13 cellular contexts compared by ENCODE assay signal in genomic region chr1:181140891-181141290, GRCh38. TPM values are rescaled to one million over a fixed set of nuclear protein-coding genes. Genes with fewer than 3 reads are reported as not detected.
DNase-seq lines count a peak whose midpoint lies in the region; ATAC-seq, FAIRE-seq and TF ChIP-seq lines count a peak whose summit lies in the region.
"Had no signal": no experiment of that assay in that cellular context is flagged by ENCODE, and none has a peak within 500 bp of the region (broad histone marks: within the 10 kb centered on the region; RNA-seq: fewer than 3 reads in every experiment).

No MANE protein-coding gene starts in this region.

- no peak overlapping the region for H3K4me2 ChIP-seq in IMR-90 (ENCODE audit: low read depth, low read length)

- BruUV-seq in IMR-90 (replicated peaks; lab: Mats Ljungman, UMichigan), result no TSS peak

- in situ Hi-C loops in IMR-90 (cut with MboI; ENCODE audit: low sequenced_read_pairs), result loop anchor here (5.0 to 10.0 kb wide), 3 partner anchors 104 to 506 kb away; partner anchors contain the start of gene XPR1

- no peak for ATAC-seq in IMR-90 (ENCODE audit: low read depth)
- peak; percentile 43 for ATAC-seq in activated naive CD8-positive, alpha-beta T cell treated with anti-CD3 and anti-CD28 coated beads, Interleukin-2, amount 50 U/mL, for 24 hours
- no peak for ATAC-seq in psoas muscle
- no peak for ATAC-seq in naive thymus-derived CD4-positive, alpha-beta T cell
- ATAC-seq in HG03520 (IDR thresholded peaks at IDR 0.05; ENCODE audit: unreplicated experiment), result no peak

- peak overlapping the region; percentile 93 for H2BK5ac ChIP-seq in IMR-90 (ENCODE audit: low read depth, low read length, poor library complexity, severe bottlenecking)

- H4K20me1 ChIP-seq in IMR-90 (ENCODE audit: insufficient read depth, low read length), result no peaks in the 10 kb centered on the region

- peak overlapping the region; percentile 94 for H3K4ac ChIP-seq in IMR-90 (ENCODE audit: low read depth, low read length)

- TF ChIP-seq POLR2A in GM12891 (IDR thresholded peaks at IDR 0.05; ENCODE audit: low read depth, low read length), result no peak
- no peak for TF ChIP-seq POLR2A in IMR-90 (IDR thresholded peaks at IDR 0.05; ENCODE audit: low read depth, low read length)

- no peaks in the 10 kb centered on the region for H3K9me3 Mint-ChIP-seq in activated naive CD8-positive, alpha-beta T cell treated with anti-CD3 and anti-CD28 coated beads, Interleukin-2, amount 50 U/mL, for 24 hours
- peaks cover 0 to 2% (median 0%) of the 10 kb centered on the region in 11 donors for H3K9me3 Mint-ChIP-seq in naive thymus-derived CD4-positive, alpha-beta T cell
- H3K9me3 Mint-ChIP-seq: CD8-positive, alpha-beta memory T cell; T-cell had no signal

- peak overlapping the region; percentile 81; the same call in 2 of the 3 replicates for H2BK15ac ChIP-seq in IMR-90 (ENCODE audit: low read depth, low read length)

- TF ChIP-seq RAD21 in IMR-90 (IDR thresholded peaks at IDR 0.05; ENCODE audit: low read length), result no peak

- no peak overlapping the region for H3K9ac ChIP-seq in IMR-90 (ENCODE audit: low read depth, low read length)

- dilution Hi-C loops in IMR-90 (cut with HindIII; ENCODE audit: low sequenced_read_pairs, unreplicated experiment), result no loop called here

- H3K18ac ChIP-seq in IMR-90 (ENCODE audit: low read depth, low read length), result no peak overlapping the region; the same call in 1 of the 2 replicates

- H3K27me3 ChIP-seq in IMR-90 (ENCODE audit: control insufficient read depth, insufficient read depth, low read length), result no peaks in the 10 kb centered on the region
- no peaks in the 10 kb centered on the region for H3K27me3 ChIP-seq in psoas muscle (ENCODE audit: insufficient read depth in 3 of 3, low read length in 2 of 3)
- no peaks in the 10 kb centered on the region for H3K27me3 ChIP-seq in naive thymus-derived CD4-positive, alpha-beta T cell (ENCODE audit: control insufficient read depth in 2 of 2, insufficient read depth in 2 of 2, low read length in 2 of 2)
- H3K27me3 ChIP-seq: heart left ventricle had no signal

- H3K27me3 Mint-ChIP-seq in activated naive CD8-positive, alpha-beta T cell treated with anti-CD3 and anti-CD28 coated beads, Interleukin-2, amount 50 U/mL, for 24 hours, result no peaks in the 10 kb centered on the region
- H3K27me3 Mint-ChIP-seq in naive thymus-derived CD4-positive, alpha-beta T cell, result peaks cover 0 to 19% (median 0%) of the 10 kb centered on the region in 5 donors
- H3K27me3 Mint-ChIP-seq: T-cell had no signal

- H3K9me1 ChIP-seq in IMR-90 (ENCODE audit: insufficient read depth, low read length), result peaks cover 30% of the 10 kb centered on the region

- H3K27ac ChIP-seq in IMR-90 (ENCODE audit: insufficient read depth, low read length) (peak overlapping the region; percentile 17; the same call in 1 of the 2 replicates), psoas muscle (peak overlapping the region; percentile 30)
- no peak overlapping the region for H3K27ac ChIP-seq in naive thymus-derived CD4-positive, alpha-beta T cell (ENCODE audit: low read depth, low read length)

- peak overlapping the region; percentile 95 for H2AK9ac ChIP-seq in IMR-90 (replicated peaks; ENCODE audit: low read depth, low read length, poor library complexity)

- H3K14ac ChIP-seq in IMR-90 (replicated peaks; ENCODE audit: low read depth, low read length), result peak overlapping the region; percentile 90

- H4K5ac ChIP-seq in IMR-90 (ENCODE audit: low read depth, low read length), result peak overlapping the region; percentile 8; the same call in 1 of the 2 replicates

- H3K79me1 ChIP-seq in IMR-90 (ENCODE audit: low read depth in 1 of 2, low read length in 2 of 2), result peaks cover 4 to 31% of the 10 kb centered on the region in 2 experiments; a peak in 2 of 4 replicates

- peak overlapping the region; percentile 94 for H2BK120ac ChIP-seq in IMR-90 (ENCODE audit: low read depth, low read length)

- CTCF ChIA-PET in IMR-90 (lab: Yijun Ruan, JAX), result interaction anchor here (0.6 to 3.8 kb wide), 8 partner anchors 13 to 103 kb away, joined by 3 to 24 read pairs (median 4); no protein-coding TSS in a partner anchor
- CTCF ChIA-PET in naive thymus-derived CD4-positive, alpha-beta T cell (lab: Charles Lee), result interaction anchor here (0.9 to 7.9 kb wide), 17 partner anchors 8 to 572 kb away, joined by 3 to 98 read pairs (median 10); partner anchors contain the start of gene IER5

- no peaks in the 10 kb centered on the region for H3K9me3 ChIP-seq in IMR-90 (ENCODE audit: control insufficient read depth, insufficient read depth, low read length)
- no peaks in the 10 kb centered on the region for H3K9me3 ChIP-seq in psoas muscle
- no peaks in the 10 kb centered on the region for H3K9me3 ChIP-seq in naive thymus-derived CD4-positive, alpha-beta T cell (ENCODE audit: control insufficient read depth in 2 of 3, low read length in 3 of 3)

- POLR2A ChIA-PET in IMR-90 (lab: Charles Lee; ENCODE audit: unreplicated experiment), result interaction anchor here (2.0 kb wide), 1 partner anchor 50 kb away, joined by 11 read pairs; no protein-coding TSS in a partner anchor
- POLR2A ChIA-PET in naive thymus-derived CD4-positive, alpha-beta T cell (lab: Charles Lee), result interaction anchor here (0.6 to 16.7 kb wide), 8 partner anchors 9 to 118 kb away, joined by 3 to 176 read pairs (median 5); partner anchors contain the start of gene IER5

- peak overlapping the region; percentile 86 for H3K27ac Mint-ChIP-seq in activated naive CD8-positive, alpha-beta T cell treated with anti-CD3 and anti-CD28 coated beads, Interleukin-2, amount 50 U/mL, for 24 hours
- peak overlapping the region in 2 of 9 donors; percentile 1 to 76 for H3K27ac Mint-ChIP-seq in naive thymus-derived CD4-positive, alpha-beta T cell

- H3K4me1 ChIP-seq in IMR-90 (ENCODE audit: control insufficient read depth, insufficient read depth, low read length) (peaks cover 34% of the 10 kb centered on the region), psoas muscle (peaks cover 20% of the 10 kb centered on the region)
- peaks cover 7 to 15% of the 10 kb centered on the region in 2 donors for H3K4me1 ChIP-seq in naive thymus-derived CD4-positive, alpha-beta T cell (ENCODE audit: control insufficient read depth in 2 of 2, insufficient read depth in 2 of 2, low read length in 2 of 2)

- peak overlapping the region; percentile 90; the same call in 1 of the 2 replicates for H3K23ac ChIP-seq in IMR-90 (ENCODE audit: low read depth, low read length)

- H3K4me3 Mint-ChIP-seq in activated naive CD8-positive, alpha-beta T cell treated with anti-CD3 and anti-CD28 coated beads, Interleukin-2, amount 50 U/mL, for 24 hours, result peak overlapping the region; percentile 46
- H3K4me3 Mint-ChIP-seq in naive thymus-derived CD4-positive, alpha-beta T cell, result peak overlapping the region in 1 of 10 donors; percentile 43
- H3K4me3 Mint-ChIP-seq: T-cell had no signal

- peak overlapping the region; percentile 76 for H4K91ac ChIP-seq in IMR-90 (ENCODE audit: insufficient read depth, low read depth, low read length)

- FAIRE-seq in GM12891 (lab: Jason Lieb, UNC), result no peak
- FAIRE-seq: G401.6, GM18507 had no signal

- H3K36me3 Mint-ChIP-seq in activated naive CD8-positive, alpha-beta T cell treated with anti-CD3 and anti-CD28 coated beads, Interleukin-2, amount 50 U/mL, for 24 hours (ENCODE audit: low read depth), result no peaks in the 10 kb centered on the region
- peaks cover 0 to 12% (median under 1%) of the 10 kb centered on the region in 5 donors for H3K36me3 Mint-ChIP-seq in naive thymus-derived CD4-positive, alpha-beta T cell
- H3K36me3 Mint-ChIP-seq: CD8-positive, alpha-beta memory T cell; T-cell had no signal

- peak overlapping the region; percentile 95 for H2AK5ac ChIP-seq in IMR-90 (ENCODE audit: low read depth, low read length)

- peak overlapping the region; percentile 65 to 83 for H4K8ac ChIP-seq in IMR-90 (ENCODE audit: low read depth in 2 of 2, low read length in 2 of 2)

- no peaks in the 10 kb centered on the region for H3K36me3 ChIP-seq in IMR-90 (ENCODE audit: control insufficient read depth, insufficient read depth, low read length)
- H3K36me3 ChIP-seq in psoas muscle (ENCODE audit: insufficient read depth in 1 of 2, low read depth in 1 of 2), result no peaks in the 10 kb centered on the region
- H3K36me3 ChIP-seq in naive thymus-derived CD4-positive, alpha-beta T cell (ENCODE audit: control insufficient read depth in 2 of 3, insufficient read depth in 3 of 3, low read length in 3 of 3), result no peaks in the 10 kb centered on the region
- H3K36me3 ChIP-seq: heart left ventricle had no signal

- peaks cover 64% of the 10 kb centered on the region for H3K4me1 Mint-ChIP-seq in activated naive CD8-positive, alpha-beta T cell treated with anti-CD3 and anti-CD28 coated beads, Interleukin-2, amount 50 U/mL, for 24 hours
- H3K4me1 Mint-ChIP-seq in naive thymus-derived CD4-positive, alpha-beta T cell, result peaks cover 18 to 72% (median 36%) of the 10 kb centered on the region in 7 donors

- H3K4me3 ChIP-seq in IMR-90 (ENCODE audit: insufficient read depth, low read depth, low read length), result no peak overlapping the region
- no peak overlapping the region for H3K4me3 ChIP-seq in psoas muscle
- no peak overlapping the region for H3K4me3 ChIP-seq in naive thymus-derived CD4-positive, alpha-beta T cell (ENCODE audit: low read length)
- H3K4me3 ChIP-seq: heart left ventricle had no signal

- no peak overlapping the region for H2AFZ ChIP-seq in IMR-90 (replicated peaks; ENCODE audit: low read length, poor library complexity)

- intact Hi-C loops in IMR-90 (cut with micrococcal nuclease) (loop anchor here (5.0 kb wide), 2 partner anchors 119 to 624 kb away; partner anchors contain the start of gene STX6), psoas muscle (cut with DNase I) (loop anchor here (1.0 to 5.0 kb wide), 4 partner anchors 54 to 259 kb away; partner anchors contain the start of genes IER5 (in 1 of the 2), MR1 (in 1 of the 2) and STX6 (in 1 of the 2))
- intact Hi-C loops in naive thymus-derived CD4-positive, alpha-beta T cell (cut with micrococcal nuclease), result loop anchor here in 1 of 2 donors (10.0 kb wide), 1 partner anchor 506 kb away; the partner anchor contains the start of gene XPR1

- TF ChIP-seq CTCF in IMR-90 (conservative IDR thresholded peaks at IDR 0.05; ENCODE audit: low read depth, low read length) (no peak), psoas muscle (IDR thresholded peaks at IDR 0.05) (no peak)

- 100% methylated on average over 2 of the region's 3 CpGs; no CpG with 5 or more reads in 1 of the 2 experiments for whole genome bisulfite sequencing in IMR-90 (ENCODE audit: extremely low coverage in 2 of 2, insufficient read length in 1 of 2), 2 experiments
- WGBS in psoas muscle, 3 donors, result 93 to 98% (median 96%) methylated on average over 3 of the region's 3 CpGs

- DNase-seq in GM12891 (ENCODE audit: insufficient read length, low spot score) (no peak), IMR-90 (no peak), psoas muscle (no peak), DMS 273 treated with DMSO at 0.1 percent for 48 hours (lab: John Stamatoyannopoulos, UW) (no peak)
- DNase-seq in activated naive CD8-positive, alpha-beta T cell treated with anti-CD3 and anti-CD28 coated beads, Interleukin-2, amount 50 U/mL, for 24 hours, result no peak
- no peak for DNase-seq in naive thymus-derived CD4-positive, alpha-beta T cell
- DNase-seq: CD8-positive, alpha-beta memory T cell; KG1 had no signal

- peak overlapping the region; percentile 90 for H2BK20ac ChIP-seq in IMR-90 (ENCODE audit: low read depth, low read length)

- H3K56ac ChIP-seq in IMR-90 (ENCODE audit: extremely low read depth, insufficient read depth, low read length), result 0 out of 2 replicates have a peak overlapping the region, but pooled peaks have one; percentile 17

RNA-seq across cellular contexts. Expression of gene IER5, which starts 52.4 kb away (rescaled TPM):
- polyA plus RNA-seq in GM12891 (2012; ENCODE audit: low read depth, missing spikeins), result 33.9 TPM
- 15.8 and 29.4 TPM in 2 replicates for total RNA-seq in IMR-90 (2012; rRNA removed)
- polyA plus RNA-seq in IMR-90 (2012; rRNA removed), result 27.1 and 28.9 TPM in 2 replicates
- 22.5 and 29.5 TPM in 2 replicates for polyA plus RNA-seq in IMR-90 (2012; cell fraction: cytosol; rRNA removed)
- 32.6 and 44.5 TPM in 2 replicates for polyA plus RNA-seq in IMR-90 (2012; cell fraction: nucleus; rRNA removed; ENCODE audit: low replicate concordance)
- 100 to 1,000 TPM in 1 of 4 donors, 10 to 100 TPM in 3; 19.9 to 110 (median 48.6) TPM for total RNA-seq in psoas muscle
- polyA plus RNA-seq in psoas muscle, result 10 to 100 TPM; 22.8 to 47.5 (median 33.1) TPM
- 10 to 100 TPM; 12.7 to 86.9 (median 46.0) TPM for total RNA-seq in naive thymus-derived CD4-positive, alpha-beta T cell
- polyA plus RNA-seq in naive thymus-derived CD4-positive, alpha-beta T cell, result 1 to 10 TPM; 2.1 to 2.6 TPM
